20 cellular contexts compared by ENCODE assay signal in genomic region chrX:153546386-153546785, GRCh38.
"Had no signal": no experiment of that assay in that cellular context is flagged by ENCODE, and none has a peak within 500 bp of the region (broad histone marks: within the 10 kb centered on the region; RNA-seq: fewer than 3 reads in every experiment).

No MANE protein-coding gene starts in this region.

- DNase-seq: naive thymus-derived CD4-positive, alpha-beta T cell; nephron progenitor cell; occipital lobe; ovary; posterior cingulate gyrus; psoas muscle; right cardiac atrium; right lobe of liver; sigmoid colon; small intestine; stimulated activated CD4-positive, alpha-beta T cell treated with anti-CD3 and anti-CD28 coated beads, Interleukin-15, amount 100 ng/mL, for 24 hours; stimulated activated CD4-positive, alpha-beta T cell treated with anti-CD3 and anti-CD28 coated beads, Interleukin-2, amount 100 ng/mL, for 24 hours; stimulated activated CD4-positive, alpha-beta T cell treated with anti-CD3 and anti-CD28 coated beads, Interleukin-2, amount 100 ng/mL, for 48 hours; stimulated activated CD4-positive, alpha-beta T cell treated with anti-CD3 and anti-CD28 coated beads, Interleukin-4, amount 100 ng/mL, for 24 hours; stimulated activated naive B cell treated with anti-CD40 and anti-IgM and Interleukin-4, amounts not matched to agents 10 μg/mL and 1 μg/mL and 100 μg/mL, for 72 hours; stimulated activated naive CD4-positive, alpha-beta T cell treated with Interleukin-2 at 50 U/mL for 16 hours; stomach; thyroid gland; trophoblast cell had no signal

- ATAC-seq: naive thymus-derived CD4-positive, alpha-beta T cell; psoas muscle; right cardiac atrium; right lobe of liver; stimulated activated effector memory CD8-positive, alpha-beta T cell treated with anti-CD3 and anti-CD28 coated beads, Interleukin-12 subunit alpha, Interleukin-12 subunit beta, amount 100 ng/mL, for 72 hours; stimulated activated naive B cell treated with anti-CD40 and anti-IgM and Interleukin-4, amounts not matched to agents 10 μg/mL and 1 μg/mL and 100 μg/mL, for 72 hours had no signal
